In genomic region chr7:128739048-128739962, GRCh38 we compare ENCODE assay signal across 1 cellular context.
TF ChIP-seq lines count a peak whose summit lies in the region.

TSS of gene CALU (plus strand) at chr7:128739359. CDS start at chr7:128748584, 9,225 bp downstream.

TF ChIP-seq in K562, 482 proteins besides CTCF, POLR2A, EP300 and RAD21 (continued from another document and continues in another):
- 0 out of 2 replicates have a peak, but pooled peaks have one; percentile 41 for TF ChIP-seq ZNF609 (CRISPR knock-in tag; IDR thresholded peaks at IDR 0.05; ENCODE audit: borderline replicate concordance)
- TF ChIP-seq SAFB2 (IDR thresholded peaks at IDR 0.05; ENCODE audit: borderline replicate concordance, low read depth, low read length, severe bottlenecking): no peak
- TF ChIP-seq ZEB2 (IDR thresholded peaks at IDR 0.05): 0 out of 2 replicates have a peak, but pooled peaks have one; percentile 45
- TF ChIP-seq ASH1L (IDR thresholded peaks at IDR 0.05; ENCODE audit: borderline replicate concordance, low read depth, partially characterized antibody): peak; percentile 86
- TF ChIP-seq TRIM24 (IDR thresholded peaks at IDR 0.05): peak in 1 of 2 experiments; percentile 83; a peak in 2 of 4 replicates
- no peak for TF ChIP-seq RFX7 (CRISPR knock-in tag; IDR thresholded peaks at IDR 0.05)
- no peak for TF ChIP-seq POLR3A (IDR thresholded peaks at IDR 0.05; ENCODE audit: borderline replicate concordance, extremely low read depth, insufficient read depth, insufficient read length)
- TF ChIP-seq ZBTB34 (CRISPR knock-in tag; IDR thresholded peaks at IDR 0.05): no peak
- no peak for TF ChIP-seq ARHGAP35 (IDR thresholded peaks at IDR 0.05; ENCODE audit: partially characterized antibody)
- no peak for TF ChIP-seq NCOA6 (IDR thresholded peaks at IDR 0.05)
- no peak for TF ChIP-seq HNRNPK (IDR thresholded peaks at IDR 0.05; ENCODE audit: low read depth, low read length, poor library complexity, severe bottlenecking)
- TF ChIP-seq C11orf30 (IDR thresholded peaks at IDR 0.05; ENCODE audit: low read depth): peak; percentile 87
- TF ChIP-seq ZNF586 (CRISPR knock-in tag; conservative IDR thresholded peaks at IDR 0.05): no peak
- TF ChIP-seq SLC30A9 (CRISPR knock-in tag; IDR thresholded peaks at IDR 0.05): no peak
- no peak; the same call in 1 of the 2 replicates for TF ChIP-seq ATF4 (CRISPR knock-in tag; IDR thresholded peaks at IDR 0.05)
- no peak for TF ChIP-seq ELF4 (CRISPR knock-in tag; IDR thresholded peaks at IDR 0.05)
- no peak for TF ChIP-seq DDX20 (tag; IDR thresholded peaks at IDR 0.05; ENCODE audit: low read depth)
- TF ChIP-seq BCOR (IDR thresholded peaks at IDR 0.05): 0 out of 2 replicates have a peak, but pooled peaks have one; percentile 8
- TF ChIP-seq BRF2 (IDR thresholded peaks at IDR 0.05; ENCODE audit: borderline replicate concordance, insufficient read depth, insufficient read length): no peak
- TF ChIP-seq NFE2L1 (tag; IDR thresholded peaks at IDR 0.05; ENCODE audit: borderline replicate concordance, low read depth): no peak
- TF ChIP-seq SPI1 (IDR thresholded peaks at IDR 0.05; ENCODE audit: borderline replicate concordance, low read depth, low read length): no peak
- TF ChIP-seq MLLT1 (IDR thresholded peaks at IDR 0.05): peak in 1 of 2 experiments; percentile 9; a peak in 1 of 4 replicates
- no peak; the same call in 1 of the 2 replicates for TF ChIP-seq LCOR (CRISPR knock-in tag; IDR thresholded peaks at IDR 0.05)
- TF ChIP-seq ZNF551 (CRISPR knock-in tag; IDR thresholded peaks at IDR 0.05): no peak
- no peak for TF ChIP-seq CREBBP (IDR thresholded peaks at IDR 0.05; ENCODE audit: low read depth, low read length)
- peak; percentile 91 for TF ChIP-seq E2F3 (CRISPR knock-in tag; IDR thresholded peaks at IDR 0.05)
- TF ChIP-seq MAFK (IDR thresholded peaks at IDR 0.05; ENCODE audit: low read length): no peak; the same call in 1 of the 2 replicates
- no peak for TF ChIP-seq ZNF318 (IDR thresholded peaks at IDR 0.05; ENCODE audit: borderline replicate concordance in 1 of 2, low read depth in 1 of 2)
- TF ChIP-seq PTBP1 (IDR thresholded peaks at IDR 0.05; ENCODE audit: low read depth, low read length): no peak
- TF ChIP-seq KLF16 (IDR thresholded peaks at IDR 0.05): no peak
- TF ChIP-seq CREB3L1 (IDR thresholded peaks at IDR 0.05; ENCODE audit: borderline replicate concordance, low read depth): peak; percentile 100
- no peak for TF ChIP-seq PYGO2 (tag; IDR thresholded peaks at IDR 0.05)
- TF ChIP-seq NFE2 (IDR thresholded peaks at IDR 0.05; ENCODE audit: low read depth): no peak
- TF ChIP-seq ZNF445 (CRISPR knock-in tag; IDR thresholded peaks at IDR 0.05; ENCODE audit: low read depth): no peak
- TF ChIP-seq POLR3G (IDR thresholded peaks at IDR 0.05; ENCODE audit: extremely low read depth, insufficient read length, insufficient replicate concordance): no peak
- no peak for TF ChIP-seq NCOA4 (IDR thresholded peaks at IDR 0.05; ENCODE audit: partially characterized antibody)
- TF ChIP-seq ATF3 (IDR thresholded peaks at IDR 0.05): peak; percentile 47; the same call in 1 of the 2 replicates
- TF ChIP-seq ATF3 (CRISPR knock-in tag; conservative IDR thresholded peaks at IDR 0.05): peak; percentile 25; the same call in 1 of the 2 replicates
- peak; percentile 65; the same call in 1 of the 2 replicates for TF ChIP-seq JUN (IDR thresholded peaks at IDR 0.05; ENCODE audit: borderline replicate concordance, low read depth, low read length)
- peak; percentile 15; the same call in 1 of the 2 replicates for TF ChIP-seq JUN (CRISPR knock-in tag; IDR thresholded peaks at IDR 0.05; ENCODE audit: borderline replicate concordance)
- no peak for TF ChIP-seq BCL6 (CRISPR knock-in tag; IDR thresholded peaks at IDR 0.05)
- peak; percentile 93 for TF ChIP-seq ATF7 (IDR thresholded peaks at IDR 0.05)
- no peak for TF ChIP-seq STAT5B (CRISPR knock-in tag; IDR thresholded peaks at IDR 0.05)
